1 cellular context compared by ENCODE assay signal in the genomic region with DNA sequence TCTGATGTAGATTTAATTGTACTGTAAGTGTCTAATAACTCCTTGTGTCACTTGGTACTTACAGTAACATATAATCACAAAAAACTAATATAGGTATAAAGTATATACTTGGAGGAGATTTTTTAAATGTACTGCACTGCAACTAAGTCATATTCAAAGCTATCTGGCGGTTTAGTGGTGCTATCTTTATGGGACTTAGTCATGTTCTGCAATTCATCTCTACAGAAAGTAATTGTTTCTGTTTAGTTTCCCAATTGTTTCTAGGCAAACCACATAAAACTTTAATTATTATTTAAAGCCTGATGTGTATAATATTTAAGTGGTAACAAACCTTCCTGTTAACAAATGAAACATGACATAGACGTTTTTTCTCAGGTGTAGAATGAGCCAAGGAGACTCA.
TF ChIP-seq lines count a peak whose summit lies in the region.

No MANE protein-coding gene starts in this region.

TF ChIP-seq in HEK293, 187 proteins besides CTCF, POLR2A, EP300 and RAD21 (continued from another document):
- TF ChIP-seq, protein P1, sequence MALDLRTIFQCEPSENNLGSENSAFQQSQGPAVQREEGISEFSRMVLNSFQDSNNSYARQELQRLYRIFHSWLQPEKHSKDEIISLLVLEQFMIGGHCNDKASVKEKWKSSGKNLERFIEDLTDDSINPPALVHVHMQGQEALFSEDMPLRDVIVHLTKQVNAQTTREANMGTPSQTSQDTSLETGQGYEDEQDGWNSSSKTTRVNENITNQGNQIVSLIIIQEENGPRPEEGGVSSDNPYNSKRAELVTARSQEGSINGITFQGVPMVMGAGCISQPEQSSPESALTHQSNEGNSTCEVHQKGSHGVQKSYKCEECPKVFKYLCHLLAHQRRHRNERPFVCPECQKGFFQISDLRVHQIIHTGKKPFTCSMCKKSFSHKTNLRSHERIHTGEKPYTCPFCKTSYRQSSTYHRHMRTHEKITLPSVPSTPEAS (tag by site-specific recombination; IDR thresholded peaks at IDR 0.05) = no peak
- no peak for TF ChIP-seq ZNF654 (tag by site-specific recombination; IDR thresholded peaks at IDR 0.05; ENCODE audit: low read depth)
- TF ChIP-seq, protein P2, sequence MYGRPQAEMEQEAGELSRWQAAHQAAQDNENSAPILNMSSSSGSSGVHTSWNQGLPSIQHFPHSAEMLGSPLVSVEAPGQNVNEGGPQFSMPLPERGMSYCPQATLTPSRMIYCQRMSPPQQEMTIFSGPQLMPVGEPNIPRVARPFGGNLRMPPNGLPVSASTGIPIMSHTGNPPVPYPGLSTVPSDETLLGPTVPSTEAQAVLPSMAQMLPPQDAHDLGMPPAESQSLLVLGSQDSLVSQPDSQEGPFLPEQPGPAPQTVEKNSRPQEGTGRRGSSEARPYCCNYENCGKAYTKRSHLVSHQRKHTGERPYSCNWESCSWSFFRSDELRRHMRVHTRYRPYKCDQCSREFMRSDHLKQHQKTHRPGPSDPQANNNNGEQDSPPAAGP (tag by site-specific recombination; IDR thresholded peaks at IDR 0.05) = no peak
